ENCODE assay signal across 7 cellular contexts in genomic region chr3:184240384-184241140, GRCh38. TPM values are rescaled to one million over a fixed set of nuclear protein-coding genes. Genes with fewer than 3 reads are reported as not detected.
DNase-seq lines count a peak whose midpoint lies in the region; ATAC-seq and TF ChIP-seq lines count a peak whose summit lies in the region.
"Had no signal": no experiment of that assay in that cellular context is flagged by ENCODE, and none has a peak within 500 bp of the region (broad histone marks: within the 10 kb centered on the region; RNA-seq: fewer than 3 reads in every experiment).

No MANE protein-coding gene starts in this region.

- no peak for TF ChIP-seq CTCF in fibroblast of pulmonary artery (IDR thresholded peaks at IDR 0.05; ENCODE audit: low read length, missing control alignments)

- ATAC-seq in GM18867 (IDR thresholded peaks at IDR 0.05; ENCODE audit: unreplicated experiment) = no peak
- ATAC-seq in HG03342 (IDR thresholded peaks at IDR 0.05; ENCODE audit: unreplicated experiment) = no peak

- no peak overlapping the region for H3K4me3 ChIP-seq in fibroblast of pulmonary artery (replicated peaks; ENCODE audit: low read depth, low read length)
- H3K4me3 ChIP-seq: SJSA1 had no signal

- DNase-seq in M059J (ENCODE audit: low read depth) = peak; percentile 62
- peak; percentile 44 for DNase-seq in fibroblast of pulmonary artery (ENCODE audit: low read depth)

RNA-seq across cellular contexts. Expression of gene ALG3, which starts 8.2 kb away (rescaled TPM):
- total RNA-seq in M059J (2014; rRNA removed; shearing (Covaris generic)) = 127 and 132 TPM in 2 replicates

RNA-seq across cellular contexts. Expression of gene EEF1AKMT4, which starts 8.9 kb away (rescaled TPM):
- 9.7 and 9.9 TPM in 2 replicates for total RNA-seq in M059J (2014; rRNA removed; shearing (Covaris generic))

RNA-seq across cellular contexts. Expression of gene VWA5B2, which starts 11.2 kb away (rescaled TPM):
- total RNA-seq in M059J (2014; rRNA removed; shearing (Covaris generic)) = not detected in 2 replicates
- total RNA-seq: lower leg skin, SJSA1 had no signal

RNA-seq across cellular contexts. Expression of gene CAMK2N2, which starts 20.8 kb away (rescaled TPM):
- total RNA-seq in M059J (2014; rRNA removed; shearing (Covaris generic)) = 1.1 TPM in 1 of 2 replicates, not detected in the other
- total RNA-seq: lower leg skin had no signal

RNA-seq across cellular contexts. Expression of gene ECE2, which starts 35.3 kb away (rescaled TPM):
- total RNA-seq in M059J (2014; rRNA removed; shearing (Covaris generic)) = not detected in 2 replicates
- total RNA-seq: astrocyte, lower leg skin, SJSA1 had no signal
